ENCODE assay signal across 11 cellular contexts in the genomic region with DNA sequence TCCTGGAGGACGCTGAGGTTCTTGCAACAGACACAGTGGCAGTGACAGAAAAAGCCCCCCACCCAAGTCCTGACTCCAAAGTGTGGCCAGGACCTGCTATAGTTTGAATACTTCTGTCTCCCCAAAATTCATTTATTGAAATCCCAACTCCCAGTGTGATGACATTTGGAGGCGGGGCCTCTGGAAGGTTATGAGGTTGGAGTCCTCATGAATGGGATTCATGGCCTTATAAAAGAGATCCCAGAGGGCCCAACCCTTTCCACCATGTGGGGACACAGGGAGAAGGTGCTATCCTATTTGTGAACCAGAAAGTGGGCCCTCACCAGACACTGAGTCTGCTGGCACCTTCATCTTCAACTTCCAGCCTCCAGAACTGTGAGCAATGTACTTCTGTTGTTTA. TPM values are rescaled to one million over a fixed set of nuclear protein-coding genes. Genes with fewer than 3 reads are reported as not detected.
DNase-seq lines count a peak whose midpoint lies in the region; ATAC-seq and TF ChIP-seq lines count a peak whose summit lies in the region.
"Had no signal": no experiment of that assay in that cellular context is flagged by ENCODE, and none has a peak within 500 bp of the region (broad histone marks: within the 10 kb centered on the region; RNA-seq: fewer than 3 reads in every experiment).

No MANE protein-coding gene starts in this region.

- CTCF ChIA-PET in CD4-positive, alpha-beta memory T cell (lab: Charles Lee; ENCODE audit: partially characterized antibody), result interaction anchor here (0.8 to 3.2 kb wide), 12 partner anchors 9 to 841 kb away, joined by 3 to 92 read pairs (median 6); a partner anchor contains a TSS

- H3K27me3 Mint-ChIP-seq in CD4-positive, alpha-beta memory T cell, result no peaks in the 10 kb centered on the region
- no peaks in the 10 kb centered on the region for H3K27me3 Mint-ChIP-seq in chondrocyte (ENCODE audit: low read depth)

- no peak for TF ChIP-seq CTCF in NB4 (IDR thresholded peaks at IDR 0.05; ENCODE audit: low read depth, low read length)
- TF ChIP-seq CTCF in chondrocyte (IDR thresholded peaks at IDR 0.05), result no peak
- TF ChIP-seq CTCF in neutrophil (IDR thresholded peaks at IDR 0.05), result no peak

- intact Hi-C loops in CD4-positive, alpha-beta memory T cell (cut with micrococcal nuclease), result loop anchor here (1.0 to 5.0 kb wide), 5 partner anchors 9 to 108 kb away; a partner anchor contains a TSS

- peaks cover 88% of the 10 kb centered on the region for H3K4me1 ChIP-seq in CD4-positive, alpha-beta memory T cell (ENCODE audit: insufficient read depth, low read length)
- peaks cover 96 to 100% of the 10 kb centered on the region in 2 experiments for H3K4me1 ChIP-seq in neutrophil (ENCODE audit: control insufficient read depth in 1 of 2, insufficient read depth in 1 of 2, low read depth in 1 of 2, low read length in 1 of 2)

- DNase-seq in CD4-positive, alpha-beta memory T cell, result no peak
- no peak for DNase-seq in NB4 (ENCODE audit: low read depth)
- DNase-seq in chondrocyte (ENCODE audit: low spot score), result peak; percentile 40
- no peak for DNase-seq in stimulated activated CD8-positive, alpha-beta memory T cell treated with anti-CD3 and anti-CD28 coated beads, Interleukin-4, amount 100 ng/mL, for 48 hours
- no peak for DNase-seq in A172 (ENCODE audit: low spot score)
- DNase-seq: DMS 273 treated with DMSO at 0.1 percent for 48 hours had no signal

- POLR2A ChIA-PET in CD4-positive, alpha-beta memory T cell (lab: Charles Lee; ENCODE audit: partially characterized antibody), result interaction anchor here (0.9 to 3.2 kb wide), 16 partner anchors 8 to 1118 kb away, joined by 3 to 186 read pairs (median 6); a partner anchor contains a TSS

- H3K4me1 Mint-ChIP-seq in CD4-positive, alpha-beta memory T cell, result peaks cover 57 to 88% (median 76%) of the 10 kb centered on the region in 4 donors
- peaks cover 20% of the 10 kb centered on the region for H3K4me1 Mint-ChIP-seq in chondrocyte (ENCODE audit: low read depth)

- no peaks in the 10 kb centered on the region for H3K27me3 ChIP-seq in CD4-positive, alpha-beta memory T cell (ENCODE audit: insufficient read depth, low read length)
- no peaks in the 10 kb centered on the region for H3K27me3 ChIP-seq in neutrophil

- H3K9me3 Mint-ChIP-seq in CD4-positive, alpha-beta memory T cell, result peaks cover 0 to 4% (median 0%) of the 10 kb centered on the region in 8 donors
- peaks cover 2% of the 10 kb centered on the region for H3K9me3 Mint-ChIP-seq in chondrocyte (ENCODE audit: low read depth)

- H3K27ac Mint-ChIP-seq in CD4-positive, alpha-beta memory T cell, result peak overlapping the region; percentile 88 to 97 (median 94)
- peak overlapping the region; percentile 15 for H3K27ac Mint-ChIP-seq in chondrocyte (ENCODE audit: unreplicated experiment)

- H3K36me3 ChIP-seq in CD4-positive, alpha-beta memory T cell (ENCODE audit: insufficient read depth, low read length), result no peaks in the 10 kb centered on the region
- peaks cover 13% of the 10 kb centered on the region for H3K36me3 ChIP-seq in neutrophil

- H3K4me3 Mint-ChIP-seq in CD4-positive, alpha-beta memory T cell, result peak overlapping the region; percentile 78 to 92 (median 82)
- no peak overlapping the region for H3K4me3 Mint-ChIP-seq in chondrocyte (ENCODE audit: unreplicated experiment)
- H3K4me3 Mint-ChIP-seq: nephron had no signal

- peak overlapping the region in 1 of 2 donors; percentile 16 for H3K4me3 ChIP-seq in CD4-positive, alpha-beta memory T cell (ENCODE audit: low read length in 2 of 2)
- H3K4me3 ChIP-seq in NB4 (ENCODE audit: low read depth, low read length) (peak overlapping the region; percentile 14), neutrophil (ENCODE audit: low read depth in 1 of 2, low read length in 1 of 2) (peak overlapping the region; percentile 48 to 59)

- H3K9me3 ChIP-seq in CD4-positive, alpha-beta memory T cell (ENCODE audit: control insufficient read depth in 1 of 2, low read length in 2 of 2), result no peaks in the 10 kb centered on the region
- H3K9me3 ChIP-seq in neutrophil, result no peaks in the 10 kb centered on the region

- H3K36me3 Mint-ChIP-seq in CD4-positive, alpha-beta memory T cell, result peaks cover 8 to 17% of the 10 kb centered on the region in 2 donors
- H3K36me3 Mint-ChIP-seq in chondrocyte (ENCODE audit: low read depth), result no peaks in the 10 kb centered on the region

- TF ChIP-seq POLR2A in NB4 (IDR thresholded peaks at IDR 0.05; ENCODE audit: extremely low read depth, insufficient read length), result no peak

- no peak for ATAC-seq in HG02798 (IDR thresholded peaks at IDR 0.05; ENCODE audit: poor library complexity, unreplicated experiment)
- ATAC-seq in HG03039 (IDR thresholded peaks at IDR 0.05; ENCODE audit: unreplicated experiment), result no peak

- peak overlapping the region; percentile 59 for H3K27ac ChIP-seq in CD4-positive, alpha-beta memory T cell (ENCODE audit: low read depth, low read length)
- H3K27ac ChIP-seq in neutrophil, result peak overlapping the region; percentile 91

RNA-seq across cellular contexts. Expression of a gene that starts 18.3 kb away (rescaled TPM):
- 100 to 1,000 TPM; 202 to 211 TPM for total RNA-seq in CD4-positive, alpha-beta memory T cell
- 100 to 1,000 TPM; 173 to 342 TPM for polyA plus RNA-seq in CD4-positive, alpha-beta memory T cell
- 98.0 to 139 TPM (median 133 TPM) in 3 replicates for total RNA-seq in chondrocyte
- 110 and 120 TPM in 2 replicates for total RNA-seq in A172 (2014; rRNA removed; shearing (Covaris generic))

RNA-seq across cellular contexts. Expression of a gene that starts 54.5 kb away (rescaled TPM):
- not detected for total RNA-seq in CD4-positive, alpha-beta memory T cell
- polyA plus RNA-seq in CD4-positive, alpha-beta memory T cell, result under 1 TPM in 1 of 2 donors, not detected in 1; 0.81 TPM
- 121 to 198 TPM (median 193 TPM) in 3 replicates for total RNA-seq in chondrocyte
- total RNA-seq in A172 (2014; rRNA removed; shearing (Covaris generic)), result 0.21 TPM in 1 of 2 replicates, not detected in the other
- total RNA-seq: NCI-H460 had no signal

Comparison
In these comparisons a context has a peak if more than half of its experiments do, and no peak if none do; other contexts are left out.
1. RNA of a gene that starts 54.5 kb away (total RNA-seq): 121 to 198 TPM in chondrocyte; 0.21 TPM in A172 and not detected in CD4-positive, alpha-beta memory T cell; every median in the first group is over 100 times any median in the second.